In the genomic region with DNA sequence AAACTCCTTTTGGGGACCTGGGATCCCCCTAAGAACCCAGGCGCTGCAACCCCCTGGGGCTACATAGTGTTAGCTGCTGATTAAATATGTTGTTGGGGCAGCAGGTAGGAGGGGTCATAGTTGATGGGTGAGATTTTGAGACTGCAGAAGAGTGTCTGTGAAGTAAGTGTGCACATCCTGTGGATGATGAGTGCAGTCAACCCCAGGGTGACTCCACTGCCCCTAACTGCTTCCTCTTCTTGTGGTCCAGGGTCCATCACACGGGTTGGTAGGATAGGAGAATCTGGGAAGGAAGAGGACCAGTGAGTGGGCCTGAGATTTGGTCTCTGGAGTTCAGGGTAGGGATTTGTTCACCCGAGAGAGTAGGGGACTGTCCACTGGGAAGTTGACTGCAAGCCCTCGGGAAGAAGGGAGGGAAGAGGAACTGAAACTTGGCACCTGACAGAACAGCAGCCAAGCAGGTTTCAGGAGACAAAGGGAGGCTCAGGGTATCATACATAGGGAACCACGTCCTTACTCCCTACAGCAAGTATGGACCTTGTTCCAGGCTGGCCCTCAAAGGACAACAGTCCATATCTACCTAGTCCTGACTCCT, we compare ENCODE assay signal across 1 cellular context.
TF ChIP-seq lines count a peak whose summit lies in the region.

No MANE protein-coding gene starts in this region.

TF ChIP-seq in endothelial cell of umbilical vein, 7 proteins besides CTCF, POLR2A, EP300 and RAD21 (continued from another document):
- no peak for TF ChIP-seq JUN (IDR thresholded peaks at IDR 0.05; ENCODE audit: borderline replicate concordance, insufficient read depth, insufficient read length, low read depth)
- no peak for TF ChIP-seq MYC (IDR thresholded peaks at IDR 0.05; ENCODE audit: low read depth, low read length)
